In genomic region chr1:157142245-157142644, GRCh38 we compare ENCODE assay signal across 2 cellular contexts.
TF ChIP-seq lines count a peak whose summit lies in the region.

No MANE protein-coding gene starts in this region.

TF ChIP-seq in SK-N-SH treated with all-trans-retinoic acid at 6 μM for 48 hours, 23 proteins besides CTCF, POLR2A, EP300 and RAD21:
- TF ChIP-seq TSHZ2 (CRISPR knock-in tag; IDR thresholded peaks at IDR 0.05) (no peak), CSDC2 (CRISPR knock-in tag; IDR thresholded peaks at IDR 0.05) (no peak), ZNF565 (CRISPR knock-in tag; conservative IDR thresholded peaks at IDR 0.05; ENCODE audit: low read depth) (no peak), ZFP30 (CRISPR knock-in tag; IDR thresholded peaks at IDR 0.05) (no peak), ISL1 (CRISPR knock-in tag; IDR thresholded peaks at IDR 0.05) (no peak), TOX (CRISPR knock-in tag; IDR thresholded peaks at IDR 0.05; ENCODE audit: borderline replicate concordance) (no peak), TCF4 (CRISPR knock-in tag; IDR thresholded peaks at IDR 0.05; ENCODE audit: borderline replicate concordance) (no peak), RARB (CRISPR knock-in tag; IDR thresholded peaks at IDR 0.05) (no peak), POU6F1 (CRISPR knock-in tag; IDR thresholded peaks at IDR 0.05; ENCODE audit: borderline replicate concordance, low read depth) (no peak), CREB5 (CRISPR knock-in tag; IDR thresholded peaks at IDR 0.05; ENCODE audit: low read depth) (no peak)

TF ChIP-seq in GM23338, 12 proteins besides CTCF, POLR2A, EP300 and RAD21 (continued from another document):
- no peak for TF ChIP-seq ZNF462 (CRISPR knock-in tag; IDR thresholded peaks at IDR 0.05)
- no peak for TF ChIP-seq CREB1 (CRISPR knock-in tag; IDR thresholded peaks at IDR 0.05; ENCODE audit: low read depth)
- no peak for TF ChIP-seq REST (IDR thresholded peaks at IDR 0.05; ENCODE audit: unreplicated experiment)
- no peak for TF ChIP-seq ETS1 (IDR thresholded peaks at IDR 0.05)
- TF ChIP-seq POLR2AphosphoS5 (IDR thresholded peaks at IDR 0.05; ENCODE audit: low read depth) = no peak
- no peak for TF ChIP-seq ZNF331 (CRISPR knock-in tag; IDR thresholded peaks at IDR 0.05; ENCODE audit: low read depth)
TF ChIP-seq in GM23338: peak in this region for 0.
